23 cellular contexts compared by ENCODE assay signal in genomic region chr7:2059964-2060700, GRCh38.
"Had no signal": no experiment of that assay in that cellular context is flagged by ENCODE, and none has a peak within 500 bp of the region (broad histone marks: within the 10 kb centered on the region; RNA-seq: fewer than 3 reads in every experiment).

No MANE protein-coding gene starts in this region.

- H3K36me3 ChIP-seq: cardiac muscle cell had no signal

- ATAC-seq: activated T-cell treated with anti-CD3 and anti-CD28 coated beads, Interleukin-2, amount 50 U/mL, for 4 hours; T-helper 17 cell; WTC11 had no signal

- H3K4me3 ChIP-seq: cardiac muscle cell had no signal

- H3K27ac ChIP-seq: cardiac muscle cell had no signal

- H3K27me3 ChIP-seq: cardiac muscle cell had no signal

- FAIRE-seq: astrocyte had no signal

- DNase-seq: activated CD4-positive, alpha-beta T cell treated with anti-CD3 and anti-CD28 coated beads for 48 hours; activated CD4-positive, alpha-beta T cell treated with anti-CD3 and anti-CD28 coated beads, Interleukin-2, amount 50 U/mL, for 4 hours; activated CD4-positive, CD25-positive, alpha-beta regulatory T cell treated with anti-CD3 and anti-CD28 coated beads, Interleukin-2, amount 50 U/mL, for 72 hours; activated CD8-positive, alpha-beta memory T cell treated with anti-CD3 and anti-CD28 coated beads for 24 hours; activated effector memory CD4-positive, alpha-beta T cell treated with anti-CD3 and anti-CD28 coated beads, Interleukin-2, amount 50 U/mL, for 16 hours; activated naive CD4-positive, alpha-beta T cell treated with anti-CD3 and anti-CD28 coated beads for 36 hours; activated T-cell treated with anti-CD3 and anti-CD28 coated beads, Interleukin-2, amount 50 U/mL, for 4 hours; amygdala; MM.1S; NCI-H1105; NCI-H1436; NCI-H1694 treated with DMSO at 0.1 percent for 48 hours; NCI-H2029 treated with DMSO at 0.1 percent for 48 hours; NCI-H345; NCI-H510A; NCI-H526 treated with DMSO at 0.1 percent for 48 hours; NCI-H82; SIG-M5; T-helper 17 cell; T-helper 9 cell had no signal
